12 cellular contexts compared by ENCODE assay signal in genomic region chr6:10419749-10420545, GRCh38. TPM values are rescaled to one million over a fixed set of nuclear protein-coding genes. Genes with fewer than 3 reads are reported as not detected.
DNase-seq lines count a peak whose midpoint lies in the region; ATAC-seq and TF ChIP-seq lines count a peak whose summit lies in the region.
"Had no signal": no experiment of that assay in that cellular context is flagged by ENCODE, and none has a peak within 500 bp of the region (broad histone marks: within the 10 kb centered on the region; RNA-seq: fewer than 3 reads in every experiment).

No MANE protein-coding gene starts in this region.

- H3K27me3 ChIP-seq in GM23338 (ENCODE audit: insufficient read depth): peaks cover 100% of the 10 kb centered on the region
- peaks cover 100% of the 10 kb centered on the region for H3K27me3 ChIP-seq in WERI-Rb-1 (ENCODE audit: insufficient read depth, low read depth, severe bottlenecking)
- H3K27me3 ChIP-seq in left lung: peaks cover 96 to 100% of the 10 kb centered on the region in 2 donors

- peak overlapping the region; percentile 59 for H3K4me3 ChIP-seq in GM23338
- peak overlapping the region; percentile 30 for H3K4me3 ChIP-seq in WERI-Rb-1 (ENCODE audit: low read depth, low read length)
- H3K4me3 ChIP-seq in iPS-18c (ENCODE audit: insufficient read depth, low read depth, low read length): peak overlapping the region; percentile 53
- no peak overlapping the region for H3K4me3 ChIP-seq in left lung
- H3K4me3 ChIP-seq: heart left ventricle had no signal

- H4K20me1 ChIP-seq in GM23338 (replicated peaks; ENCODE audit: insufficient read depth): peaks cover 44% of the 10 kb centered on the region

- peak overlapping the region; percentile 84 for H3K4me2 ChIP-seq in GM23338

- ATAC-seq in GM23338 (no peak), natural killer cell (no peak), left lung (no peak), left cardiac atrium (no peak)
- ATAC-seq: heart left ventricle had no signal

- no peaks in the 10 kb centered on the region for H3K9me2 ChIP-seq in GM23338 (ENCODE audit: insufficient read depth)

- H3K27ac Mint-ChIP-seq in GM23338: no peak overlapping the region
- no peak overlapping the region for H3K27ac Mint-ChIP-seq in natural killer cell

- H3K4me1 Mint-ChIP-seq in GM23338 (peaks cover 59% of the 10 kb centered on the region), natural killer cell (peaks cover 6 to 10% of the 10 kb centered on the region in 2 donors)

- no peaks in the 10 kb centered on the region for H3K36me3 ChIP-seq in GM23338 (ENCODE audit: insufficient read depth)
- H3K36me3 ChIP-seq in WERI-Rb-1: no peaks in the 10 kb centered on the region
- no peaks in the 10 kb centered on the region for H3K36me3 ChIP-seq in left lung
- H3K36me3 ChIP-seq: heart left ventricle had no signal

- H3K27ac ChIP-seq in 22Rv1 (peak overlapping the region; percentile 99), GM23338 (ENCODE audit: low read depth) (no peak overlapping the region), WERI-Rb-1 (no peak overlapping the region), left lung (no peak overlapping the region)
- H3K27ac ChIP-seq: C4-2B, heart left ventricle had no signal

- TF ChIP-seq CTCF in 22Rv1 (IDR thresholded peaks at IDR 0.05) (no peak), GM23338 (conservative IDR thresholded peaks at IDR 0.05; ENCODE audit: low read depth in 2 of 2) (no peak), WERI-Rb-1 (IDR thresholded peaks at IDR 0.05; ENCODE audit: low read depth, low read length) (no peak), natural killer cell (IDR thresholded peaks at IDR 0.05) (no peak), left lung (IDR thresholded peaks at IDR 0.05) (no peak)

- H3F3A ChIP-seq in GM23338 (replicated peaks; ENCODE audit: low read depth): peaks cover 75% of the 10 kb centered on the region

- intact Hi-C loops in natural killer cell (cut with micrococcal nuclease) (no loop called here), left lung (cut with DNase I) (no loop called here), left cardiac atrium (cut with DNase I) (loop anchor here in 1 of 2 donors (10.0 kb wide), 1 partner anchor 1435 kb away; no protein-coding TSS in a partner anchor)

- no peaks in the 10 kb centered on the region for H3K36me3 Mint-ChIP-seq in GM23338 (ENCODE audit: low read depth)
- H3K36me3 Mint-ChIP-seq in natural killer cell: peaks cover 7% of the 10 kb centered on the region

- peak overlapping the region; percentile 61 for H3K4me3 Mint-ChIP-seq in GM23338
- no peak overlapping the region for H3K4me3 Mint-ChIP-seq in natural killer cell

- no peak overlapping the region for H2AFZ ChIP-seq in GM23338

- no peaks in the 10 kb centered on the region for H3K79me2 ChIP-seq in GM23338 (replicated peaks; ENCODE audit: insufficient read depth)

- H3K9me3 Mint-ChIP-seq in GM23338: peaks cover 3% of the 10 kb centered on the region
- H3K9me3 Mint-ChIP-seq in natural killer cell: peaks cover 3% of the 10 kb centered on the region in 2 donors

- H3K9me3 ChIP-seq in WERI-Rb-1 (ENCODE audit: severe bottlenecking) (no peaks in the 10 kb centered on the region), iPS-18c (ENCODE audit: control insufficient read depth, insufficient read depth, low read length) (no peaks in the 10 kb centered on the region), left lung (no peaks in the 10 kb centered on the region)
- H3K9me3 ChIP-seq: heart left ventricle had no signal

- DNase-seq in GM23338 (ENCODE audit: low spot score): no peak
- DNase-seq in WERI-Rb-1: no peak
- DNase-seq in natural killer cell: no peak
- no peak for DNase-seq in left lung
- no peak for DNase-seq in NCI-H1694 treated with DMSO at 0.1 percent for 48 hours (lab: John Stamatoyannopoulos, UW)
- no peak for DNase-seq in left cardiac atrium
- DNase-seq: activated effector memory CD4-positive, alpha-beta T cell treated with Interleukin-2 at 50 U/mL for 16 hours; heart left ventricle; Karpas-422 had no signal

- peaks cover 100% of the 10 kb centered on the region for H3K27me3 Mint-ChIP-seq in GM23338 (ENCODE audit: insufficient read depth, low read depth, poor library complexity)
- H3K27me3 Mint-ChIP-seq in natural killer cell (ENCODE audit: low read depth in 2 of 2): peaks cover 68 to 70% of the 10 kb centered on the region in 2 donors

- H3K4me1 ChIP-seq in GM23338 (ENCODE audit: insufficient read depth) (peaks cover 72% of the 10 kb centered on the region), left lung (peaks cover 0 to 7% of the 10 kb centered on the region in 2 donors)

TF ChIP-seq in GM23338, 12 proteins besides CTCF, POLR2A, EP300 and RAD21:
- TF ChIP-seq EZH2 (IDR thresholded peaks at IDR 0.05; ENCODE audit: low read depth, unreplicated experiment) (peak; percentile 99), EZH2phosphoT487 (IDR thresholded peaks at IDR 0.05; ENCODE audit: unreplicated experiment) (no peak), ZNF331 (CRISPR knock-in tag; IDR thresholded peaks at IDR 0.05; ENCODE audit: low read depth) (no peak), JUNB (IDR thresholded peaks at IDR 0.05; ENCODE audit: unreplicated experiment) (no peak), NANOG (IDR thresholded peaks at IDR 0.05; ENCODE audit: borderline replicate concordance) (no peak), POLR2AphosphoS5 (IDR thresholded peaks at IDR 0.05; ENCODE audit: low read depth) (no peak)

RNA-seq across cellular contexts. Expression of gene TFAP2A, which starts 5.1 kb away (rescaled TPM):
- not detected in 2 replicates for total RNA-seq in GM23338 (2014; rRNA removed; shearing (Covaris generic))
- polyA plus RNA-seq in GM23338 (2016; fragmentation: Nextera tagmentation; extraction: Ambion mirVana): 0.21 TPM in 1 of 2 replicates, not detected in the other
- not detected for total RNA-seq in natural killer cell
- under 1 TPM; 0.73 to 0.97 TPM for total RNA-seq in left lung
- under 1 TPM; 0.44 to 0.79 TPM for total RNA-seq in left cardiac atrium

Comparison
In these comparisons a context has a peak if more than half of its experiments do, and no peak if none do; other contexts are left out.
1. H3K4me3 ChIP-seq: peak in GM23338 (single experiment), WERI-Rb-1 (single experiment) and iPS-18c (single experiment); none in left lung (0 of 2).